ENCODE assay signal across 1 cellular context in genomic region chr3:190701096-190701532, GRCh38.
TF ChIP-seq lines count a peak whose summit lies in the region.

No MANE protein-coding gene starts in this region.

TF ChIP-seq in HepG2, 621 proteins besides CTCF, POLR2A, EP300 and RAD21 (continued from another document and continues in another):
- TF ChIP-seq PLSCR1 (CRISPR knock-in tag; IDR thresholded peaks at IDR 0.05; ENCODE audit: borderline replicate concordance) (no peak), SMARCE1 (IDR thresholded peaks at IDR 0.05; ENCODE audit: borderline replicate concordance) (no peak), TBL1XR1 (IDR thresholded peaks at IDR 0.05; ENCODE audit: borderline replicate concordance, low read length, partially characterized antibody) (no peak), ZNF788 (CRISPR knock-in tag; IDR thresholded peaks at IDR 0.05; ENCODE audit: borderline replicate concordance) (no peak), ZSCAN5A (CRISPR knock-in tag; IDR thresholded peaks at IDR 0.05; ENCODE audit: borderline replicate concordance) (no peak; the same call in 1 of the 2 replicates), ZNF609 (CRISPR knock-in tag; IDR thresholded peaks at IDR 0.05; ENCODE audit: borderline replicate concordance) (peak; percentile 16; the same call in 1 of the 2 replicates), REL (CRISPR knock-in tag; conservative IDR thresholded peaks at IDR 0.05) (no peak), PHF20 (CRISPR knock-in tag; IDR thresholded peaks at IDR 0.05) (no peak), ZFP82 (CRISPR knock-in tag; IDR thresholded peaks at IDR 0.05; ENCODE audit: borderline replicate concordance) (no peak), ZNF570 (CRISPR knock-in tag; IDR thresholded peaks at IDR 0.05; ENCODE audit: borderline replicate concordance) (no peak), SIN3B (IDR thresholded peaks at IDR 0.05; ENCODE audit: low read length) (no peak), SIN3A (IDR thresholded peaks at IDR 0.05; ENCODE audit: borderline replicate concordance, low read depth, low read length) (no peak), TRIM22 (IDR thresholded peaks at IDR 0.05) (no peak), TRIM24 (CRISPR knock-in tag; IDR thresholded peaks at IDR 0.05) (no peak), MEIS2 (CRISPR knock-in tag; IDR thresholded peaks at IDR 0.05) (peak; percentile 49; the same call in 1 of the 2 replicates), ZIK1 (CRISPR knock-in tag; IDR thresholded peaks at IDR 0.05; ENCODE audit: borderline replicate concordance, low read depth) (no peak), HMG20B (CRISPR knock-in tag; conservative IDR thresholded peaks at IDR 0.05) (no peak), ZNF441 (CRISPR knock-in tag; IDR thresholded peaks at IDR 0.05; ENCODE audit: borderline replicate concordance) (no peak), ATRX (CRISPR knock-in tag; IDR thresholded peaks at IDR 0.05; ENCODE audit: borderline replicate concordance) (no peak), ZNF253 (CRISPR knock-in tag; IDR thresholded peaks at IDR 0.05; ENCODE audit: borderline replicate concordance) (no peak), ZNF784 (CRISPR knock-in tag; IDR thresholded peaks at IDR 0.05; ENCODE audit: borderline replicate concordance) (no peak), THAP11 (CRISPR knock-in tag; IDR thresholded peaks at IDR 0.05) (peak; percentile 61), HDAC1 (CRISPR knock-in tag; IDR thresholded peaks at IDR 0.05) (peak; percentile 39; the same call in 1 of the 2 replicates), ZNF678 (CRISPR knock-in tag; IDR thresholded peaks at IDR 0.05) (no peak), TAF15 (IDR thresholded peaks at IDR 0.05; ENCODE audit: low read depth, low read length, poor library complexity, severe bottlenecking) (no peak), ZNF34 (CRISPR knock-in tag; IDR thresholded peaks at IDR 0.05; ENCODE audit: borderline replicate concordance) (no peak), ZNF850 (CRISPR knock-in tag; conservative IDR thresholded peaks at IDR 0.05) (no peak), PBX2 (CRISPR knock-in tag; IDR thresholded peaks at IDR 0.05) (no peak), MIER2 (CRISPR knock-in tag; IDR thresholded peaks at IDR 0.05) (peak; percentile 72), ZNF530 (CRISPR knock-in tag; IDR thresholded peaks at IDR 0.05; ENCODE audit: low read depth) (no peak), HMGXB3 (CRISPR knock-in tag; IDR thresholded peaks at IDR 0.05; ENCODE audit: borderline replicate concordance) (peak; percentile 45; the same call in 1 of the 2 replicates), ZNF263 (CRISPR knock-in tag; IDR thresholded peaks at IDR 0.05) (no peak), SNRNP70 (IDR thresholded peaks at IDR 0.05; ENCODE audit: low read depth, low read length) (no peak), SP2 (CRISPR knock-in tag; IDR thresholded peaks at IDR 0.05) (no peak), SP5 (CRISPR knock-in tag; IDR thresholded peaks at IDR 0.05; ENCODE audit: borderline replicate concordance, low read depth) (no peak), PLRG1 (conservative IDR thresholded peaks at IDR 0.05) (no peak), ZNF891 (CRISPR knock-in tag; IDR thresholded peaks at IDR 0.05) (no peak), ZFP90 (CRISPR knock-in tag; IDR thresholded peaks at IDR 0.05; ENCODE audit: borderline replicate concordance) (no peak), TCF12 (IDR thresholded peaks at IDR 0.05) (no peak), TCF12 (CRISPR knock-in tag; IDR thresholded peaks at IDR 0.05) (no peak), DNMT1 (CRISPR knock-in tag; IDR thresholded peaks at IDR 0.05) (no peak), RNF2 (conservative IDR thresholded peaks at IDR 0.05; ENCODE audit: low read depth) (no peak), LCORL (IDR thresholded peaks at IDR 0.05) (no peak), LCORL (CRISPR knock-in tag; IDR thresholded peaks at IDR 0.05) (no peak), KDM5B (CRISPR knock-in tag; IDR thresholded peaks at IDR 0.05; ENCODE audit: borderline replicate concordance) (no peak), TGIF2 (CRISPR knock-in tag; IDR thresholded peaks at IDR 0.05) (no peak), GLI4 (CRISPR knock-in tag; IDR thresholded peaks at IDR 0.05; ENCODE audit: borderline replicate concordance) (no peak), TFAP4 (IDR thresholded peaks at IDR 0.05; ENCODE audit: borderline replicate concordance, low read depth) (no peak), CREB1 (IDR thresholded peaks at IDR 0.05) (no peak), CREB1 (CRISPR knock-in tag; IDR thresholded peaks at IDR 0.05) (peak; percentile 70), ADNP (CRISPR knock-in tag; IDR thresholded peaks at IDR 0.05) (no peak), ZNF569 (CRISPR knock-in tag; IDR thresholded peaks at IDR 0.05; ENCODE audit: borderline replicate concordance) (no peak), ZNF83 (CRISPR knock-in tag; IDR thresholded peaks at IDR 0.05; ENCODE audit: borderline replicate concordance) (no peak), PITX1 (CRISPR knock-in tag; IDR thresholded peaks at IDR 0.05) (no peak), ZGPAT (CRISPR knock-in tag; IDR thresholded peaks at IDR 0.05) (peak; percentile 56; the same call in 1 of the 2 replicates), ZNF564 (CRISPR knock-in tag; IDR thresholded peaks at IDR 0.05) (no peak), ZNF33A (CRISPR knock-in tag; IDR thresholded peaks at IDR 0.05; ENCODE audit: borderline replicate concordance) (no peak), POLR2AphosphoS5 (IDR thresholded peaks at IDR 0.05; ENCODE audit: low read depth, low read length) (no peak)
